20 cellular contexts compared by ENCODE assay signal in genomic region chr15:101115318-101115886, GRCh38.
DNase-seq lines count a peak whose midpoint lies in the region; ATAC-seq and TF ChIP-seq lines count a peak whose summit lies in the region.
"Had no signal": no experiment of that assay in that cellular context is flagged by ENCODE, and none has a peak within 500 bp of the region (broad histone marks: within the 10 kb centered on the region; RNA-seq: fewer than 3 reads in every experiment).

No MANE protein-coding gene starts in this region.

- H3F3A ChIP-seq in PC-3 (ENCODE audit: low read length, unreplicated experiment), result no peaks in the 10 kb centered on the region

- H3K79me2 ChIP-seq in PC-3 (ENCODE audit: low read length), result no peaks in the 10 kb centered on the region

- peak overlapping the region; percentile 68 to 92 (median 80) for H3K4me2 ChIP-seq in BLaER1 treated with 17β-estradiol and CSF1 and Interleukin-3, amounts not matched to agents 10 nM and 100 nM
- no peak overlapping the region for H3K4me2 ChIP-seq in PC-3 (ENCODE audit: low read length)

- no peaks in the 10 kb centered on the region for H3K27me3 ChIP-seq in BLaER1 treated with 17β-estradiol and CSF1 and Interleukin-3, amounts not matched to agents 10 nM and 100 nM
- no peaks in the 10 kb centered on the region for H3K27me3 ChIP-seq in adipocyte (replicated peaks; ENCODE audit: control insufficient read depth, insufficient read depth, low read length)
- H3K27me3 ChIP-seq in PC-3 (ENCODE audit: low read length), result no peaks in the 10 kb centered on the region
- H3K27me3 ChIP-seq: heart right ventricle, right atrium auricular region, uterus had no signal

- H3K4me3 ChIP-seq in BLaER1 treated with 17β-estradiol and CSF1 and Interleukin-3, amounts not matched to agents 10 nM and 100 nM, result peak overlapping the region in 4 of 10 experiments; percentile 4 to 36 (median 13); a peak in 3 of 20 replicates
- H3K4me3 ChIP-seq in adipocyte (ENCODE audit: low read length), result no peak overlapping the region
- no peak overlapping the region for H3K4me3 ChIP-seq in PC-3 (ENCODE audit: low read length)
- H3K4me3 ChIP-seq: esophagus muscularis mucosa, heart right ventricle, right atrium auricular region, uterus had no signal

- no peaks in the 10 kb centered on the region for H3K9me3 ChIP-seq in BLaER1 treated with 17β-estradiol and CSF1 and Interleukin-3, amounts not matched to agents 10 nM and 100 nM (replicated peaks in 1 of 11)
- H3K9me3 ChIP-seq in adipocyte (ENCODE audit: control insufficient read depth, low read length) (no peaks in the 10 kb centered on the region), PC-3 (ENCODE audit: low read length) (no peaks in the 10 kb centered on the region)
- H3K9me3 ChIP-seq: esophagus muscularis mucosa, heart right ventricle, neutrophil, right atrium auricular region, uterus had no signal

- TF ChIP-seq CTCF in PC-3 (conservative IDR thresholded peaks at IDR 0.05; ENCODE audit: low read depth, low read length), result no peak

- peak overlapping the region in 10 of 11 experiments; percentile 48 to 73 (median 58); a peak in 19 of 22 replicates for H3K9ac ChIP-seq in BLaER1 treated with 17β-estradiol and CSF1 and Interleukin-3, amounts not matched to agents 10 nM and 100 nM
- peak overlapping the region; percentile 40 for H3K9ac ChIP-seq in adipocyte (ENCODE audit: low read length)
- no peak overlapping the region for H3K9ac ChIP-seq in PC-3 (ENCODE audit: low read length)

- CTCF ChIA-PET in PC-3 (lab: Charles Lee), result no interaction called here

- no peaks in the 10 kb centered on the region for H4K20me1 ChIP-seq in BLaER1 treated with 17β-estradiol and CSF1 and Interleukin-3, amounts not matched to agents 10 nM and 100 nM
- no peaks in the 10 kb centered on the region for H4K20me1 ChIP-seq in PC-3 (ENCODE audit: low read length)

- no peak for DNase-seq in adipocyte (ENCODE audit: low read depth)
- peak; percentile 81 for DNase-seq in foreskin melanocyte
- DNase-seq in posterior vena cava (ENCODE audit: low spot score), result peak; percentile 75
- DNase-seq in stimulated activated naive CD4-positive, alpha-beta T cell (lab: John Stamatoyannopoulos, UW), result no peak
- no peak for DNase-seq in PC-3
- no peak for DNase-seq in NCI-H748 treated with DMSO at 0.1 percent for 48 hours (lab: John Stamatoyannopoulos, UW)
- no peak for DNase-seq in hypothalamus (lab: John Stamatoyannopoulos, UW)
- DNase-seq: activated CD8-positive, alpha-beta T cell treated with anti-CD3 and anti-CD28 coated beads, Interleukin-2, amount 10 ng/mL, durations not matched to agents 7 days and 5 days; activated T-cell treated with anti-CD3 and anti-CD28 coated beads, Interleukin-2, amount 50 U/mL, for 4 hours; NCI-H2029 treated with DMSO at 0.1 percent for 48 hours; NCI-H446 treated with DMSO at 0.1 percent for 48 hours; SIG-M5; stimulated activated CD4-positive, alpha-beta T cell treated with anti-CD3 and anti-CD28 coated beads, Interleukin-2, amount 100 ng/mL, for 24 hours; T-helper 2 cell had no signal

- peaks cover 29 to 87% (median 70%) of the 10 kb centered on the region in 10 experiments for H3K4me1 ChIP-seq in BLaER1 treated with 17β-estradiol and CSF1 and Interleukin-3, amounts not matched to agents 10 nM and 100 nM
- H3K4me1 ChIP-seq in adipocyte (ENCODE audit: control insufficient read depth, insufficient read depth, low read length) (peaks cover 16% of the 10 kb centered on the region), PC-3 (ENCODE audit: insufficient read depth, low read length) (no peaks in the 10 kb centered on the region)
- H3K4me1 ChIP-seq: uterus had no signal

- H2AFZ ChIP-seq in PC-3 (ENCODE audit: low read length), result no peak overlapping the region

- no peak for ATAC-seq in PC-3
- ATAC-seq: activated CD8-positive, alpha-beta T cell treated with anti-CD3 and anti-CD28 coated beads, Interleukin-2, amount 10 ng/mL, durations not matched to agents 7 days and 5 days; activated T-cell treated with anti-CD3 and anti-CD28 coated beads, Interleukin-2, amount 50 U/mL, for 4 hours had no signal

- POLR2A ChIA-PET in PC-3 (lab: Charles Lee; ENCODE audit: unreplicated experiment), result no interaction called here

- H3K9me2 ChIP-seq in PC-3 (replicated peaks; ENCODE audit: low read length), result no peaks in the 10 kb centered on the region

- H3K36me3 ChIP-seq in BLaER1 treated with 17β-estradiol and CSF1 and Interleukin-3, amounts not matched to agents 10 nM and 100 nM, result no peaks in the 10 kb centered on the region
- no peaks in the 10 kb centered on the region for H3K36me3 ChIP-seq in adipocyte (ENCODE audit: control insufficient read depth, insufficient read depth, low read length, severe bottlenecking)
- no peaks in the 10 kb centered on the region for H3K36me3 ChIP-seq in PC-3 (ENCODE audit: low read depth, low read length)
- H3K36me3 ChIP-seq: esophagus muscularis mucosa, heart right ventricle, neutrophil, right atrium auricular region, uterus had no signal

- H3K27ac ChIP-seq in BLaER1 treated with 17β-estradiol and CSF1 and Interleukin-3, amounts not matched to agents 10 nM and 100 nM, result peak overlapping the region; percentile 27 to 84 (median 75); a peak in 21 of 22 replicates
- H3K27ac ChIP-seq in PC-3 (ENCODE audit: low read length), result no peak overlapping the region

- intact Hi-C loops in posterior vena cava (cut with DNase I), result loop anchor here in 1 of 2 donors (10.0 kb wide), 1 partner anchor 149 kb away; no protein-coding TSS in a partner anchor
- intact Hi-C loops in PC-3 (cut with micrococcal nuclease), result no loop called here

- no TSS peak for BruUV-seq in PC-3 (replicated peaks; lab: Mats Ljungman, UMichigan)

Comparison
In these comparisons a context has a peak if more than half of its experiments do, and no peak if none do; other contexts are left out.
1. DNase-seq: peak in foreskin melanocyte (single experiment) and posterior vena cava (single experiment); none in adipocyte (single experiment), stimulated activated naive CD4-positive, alpha-beta T cell (0 of 6), PC-3 (single experiment), NCI-H748 treated with DMSO at 0.1 percent for 48 hours (single experiment) and hypothalamus (0 of 51).